ENCODE assay signal across 21 cellular contexts in genomic region chr7:111126987-111127386, GRCh38. TPM values are rescaled to one million over a fixed set of nuclear protein-coding genes. Genes with fewer than 3 reads are reported as not detected.
DNase-seq lines count a peak whose midpoint lies in the region; ATAC-seq, FAIRE-seq and TF ChIP-seq lines count a peak whose summit lies in the region.
"Had no signal": no experiment of that assay in that cellular context is flagged by ENCODE, and none has a peak within 500 bp of the region (broad histone marks: within the 10 kb centered on the region; RNA-seq: fewer than 3 reads in every experiment).

No MANE protein-coding gene starts in this region.

- H3K27ac Mint-ChIP-seq in natural killer cell, result no peak overlapping the region
- H3K27ac Mint-ChIP-seq: activated CD4-positive, alpha-beta T cell treated with anti-CD3 and anti-CD28 coated beads, Interleukin-2, amount 10 ng/mL, durations not matched to agents 24 days and 14 days; T-helper 1 cell treated with Interleukin-12 subunit alpha and Interleukin-12 subunit beta and Interleukin-4 antibody, amounts not matched to agents 30 μg/mL and 1 μg/mL, for 36 hours had no signal

- ATAC-seq in right cardiac atrium (peak; percentile 43 to 61), natural killer cell (no peak)
- ATAC-seq: mucosa of descending colon, Panc1 had no signal

- no peak overlapping the region for H3K27ac ChIP-seq in right cardiac atrium (ENCODE audit: low read length)
- H3K27ac ChIP-seq in left ventricle myocardium inferior (replicated peaks), result no peak overlapping the region
- H3K27ac ChIP-seq: adrenal gland, dorsolateral prefrontal cortex, parathyroid adenoma had no signal

- FAIRE-seq in urothelium cell line (lab: Jason Lieb, UNC), result no peak
- FAIRE-seq: D721Med had no signal

- intact Hi-C loops in right cardiac atrium (cut with DNase I), result no loop called here
- intact Hi-C loops in left ventricle myocardium inferior (cut with micrococcal nuclease), result no loop called here
- intact Hi-C loops in natural killer cell (cut with micrococcal nuclease), result no loop called here

- DNase-seq in right cardiac atrium (no peak), left ventricle myocardium inferior (no peak), SK-MEL-5 (ENCODE audit: low read depth, low spot score) (peak; percentile 46), fibroblast of mammary gland (ENCODE audit: low read depth) (peak; percentile 63), urothelium cell line (ENCODE audit: low spot score) (peak; percentile 14), natural killer cell (no peak), putamen (ENCODE audit: low spot score) (no peak)
- DNase-seq in stimulated activated CD4-positive, alpha-beta T cell treated with anti-CD3 and anti-CD28 coated beads, Interleukin-2, amount 100 ng/mL, for 24 hours, result no peak
- DNase-seq: activated CD4-positive, alpha-beta T cell treated with anti-CD3 and anti-CD28 coated beads, Interleukin-2, amount 10 ng/mL, durations not matched to agents 24 days and 14 days; activated T-cell treated with anti-CD3 and anti-CD28 coated beads, Interleukin-2, amount 50 U/mL, for 1 hour; dorsolateral prefrontal cortex; mucosa of descending colon; NCI-H1417; testis had no signal

- 17% methylated on average over 3 of the region's 3 CpGs for WGBS in right cardiac atrium

- H3K27me3 ChIP-seq in right cardiac atrium (ENCODE audit: control insufficient read depth, insufficient read depth) (no peaks in the 10 kb centered on the region), left ventricle myocardium inferior (ENCODE audit: low read depth) (no peaks in the 10 kb centered on the region)
- H3K27me3 ChIP-seq: adrenal gland, dorsolateral prefrontal cortex, testis had no signal

- H3K9me3 ChIP-seq in right cardiac atrium (ENCODE audit: control insufficient read depth, low read length) (no peaks in the 10 kb centered on the region), left ventricle myocardium inferior (replicated peaks) (no peaks in the 10 kb centered on the region)
- H3K9me3 ChIP-seq: adrenal gland, mucosa of descending colon, testis had no signal

- H3K9me3 Mint-ChIP-seq in natural killer cell, result no peaks in the 10 kb centered on the region
- H3K9me3 Mint-ChIP-seq: activated CD4-positive, alpha-beta T cell treated with anti-CD3 and anti-CD28 coated beads, Interleukin-2, amount 10 ng/mL, durations not matched to agents 24 days and 14 days; T-helper 1 cell treated with Interleukin-12 subunit alpha and Interleukin-12 subunit beta and Interleukin-4 antibody, amounts not matched to agents 30 μg/mL and 1 μg/mL, for 36 hours had no signal

- H3K4me1 ChIP-seq in right cardiac atrium (ENCODE audit: control insufficient read depth, insufficient read depth, low read length) (no peaks in the 10 kb centered on the region), left ventricle myocardium inferior (no peaks in the 10 kb centered on the region)
- H3K4me1 ChIP-seq: parathyroid adenoma, testis had no signal

- no peaks in the 10 kb centered on the region for H3K36me3 Mint-ChIP-seq in natural killer cell

- H3K4me3 Mint-ChIP-seq in natural killer cell, result no peak overlapping the region
- H3K4me3 Mint-ChIP-seq: activated CD4-positive, alpha-beta T cell treated with anti-CD3 and anti-CD28 coated beads, Interleukin-2, amount 10 ng/mL, durations not matched to agents 24 days and 14 days; T-helper 1 cell treated with Interleukin-12 subunit alpha and Interleukin-12 subunit beta and Interleukin-4 antibody, amounts not matched to agents 30 μg/mL and 1 μg/mL, for 36 hours had no signal

- H3K4me3 ChIP-seq in right cardiac atrium (ENCODE audit: low read length), result no peak overlapping the region
- no peak overlapping the region for H3K4me3 ChIP-seq in left ventricle myocardium inferior
- no peak overlapping the region for H3K4me3 ChIP-seq in fibroblast of mammary gland (ENCODE audit: control insufficient read depth, low read depth, low read length)
- H3K4me3 ChIP-seq: adrenal gland, dorsolateral prefrontal cortex, mucosa of descending colon, testis had no signal

- TF ChIP-seq CTCF in left ventricle myocardium inferior (IDR thresholded peaks at IDR 0.05; ENCODE audit: borderline replicate concordance), result no peak
- no peak for TF ChIP-seq CTCF in fibroblast of mammary gland (conservative IDR thresholded peaks at IDR 0.05; ENCODE audit: control insufficient read depth, insufficient read depth, low read depth, low read length)
- TF ChIP-seq CTCF in natural killer cell (IDR thresholded peaks at IDR 0.05), result no peak

- in situ Hi-C loops in SK-MEL-5 (cut with HindIII; ENCODE audit: low pct_unique_long_range_greater_than_20kb, low sequenced_read_pairs), result no loop called here

- H3K4me1 Mint-ChIP-seq in natural killer cell, result no peaks in the 10 kb centered on the region

- H3K36me3 ChIP-seq in left ventricle myocardium inferior, result peaks cover 7% of the 10 kb centered on the region
- H3K36me3 ChIP-seq: adrenal gland had no signal

- H3K27me3 Mint-ChIP-seq in natural killer cell (ENCODE audit: low read depth in 2 of 2), result no peaks in the 10 kb centered on the region
- H3K27me3 Mint-ChIP-seq: activated CD4-positive, alpha-beta T cell treated with anti-CD3 and anti-CD28 coated beads, Interleukin-2, amount 10 ng/mL, durations not matched to agents 24 days and 14 days had no signal

RNA-seq across cellular contexts. Expression of gene LRRN3, which starts 36.1 kb away (rescaled TPM):
- total RNA-seq in right cardiac atrium (10 to 100 TPM; 15.3 to 44.8 (median 27.5) TPM), left ventricle myocardium inferior (7.4 TPM), natural killer cell (under 1 TPM in 2 of 3 donors, not detected in 1; 0.27 to 0.90 TPM)
- 25.1 TPM for polyA plus RNA-seq in right cardiac atrium
- total RNA-seq in SK-MEL-5 (2014; rRNA removed; shearing (Covaris generic)), result 0.11 TPM in 1 of 2 replicates, not detected in the other
- polyA plus RNA-seq in SK-MEL-5 (2015; cell fraction: cytosol; rRNA removed), result not detected in 2 replicates
- not detected in 2 replicates for polyA plus RNA-seq in SK-MEL-5 (2015; cell fraction: nucleus; rRNA removed)
- total RNA-seq: A673, NCI-H460 had no signal

Comparison
In these comparisons a context has a peak if more than half of its experiments do, and no peak if none do; other contexts are left out.
1. ATAC-seq: peak in right cardiac atrium (2 of 2); none in natural killer cell (0 of 3).
2. DNase-seq: peak in SK-MEL-5 (single experiment), fibroblast of mammary gland (single experiment) and urothelium cell line (single experiment); none in right cardiac atrium (0 of 3), left ventricle myocardium inferior (single experiment), stimulated activated CD4-positive, alpha-beta T cell treated with anti-CD3 and anti-CD28 coated beads, Interleukin-2, amount 100 ng/mL, for 24 hours (0 of 2), natural killer cell (single experiment) and putamen (single experiment).